Comparison of ENCODE assay signal across 9 cellular contexts in the genomic region with DNA sequence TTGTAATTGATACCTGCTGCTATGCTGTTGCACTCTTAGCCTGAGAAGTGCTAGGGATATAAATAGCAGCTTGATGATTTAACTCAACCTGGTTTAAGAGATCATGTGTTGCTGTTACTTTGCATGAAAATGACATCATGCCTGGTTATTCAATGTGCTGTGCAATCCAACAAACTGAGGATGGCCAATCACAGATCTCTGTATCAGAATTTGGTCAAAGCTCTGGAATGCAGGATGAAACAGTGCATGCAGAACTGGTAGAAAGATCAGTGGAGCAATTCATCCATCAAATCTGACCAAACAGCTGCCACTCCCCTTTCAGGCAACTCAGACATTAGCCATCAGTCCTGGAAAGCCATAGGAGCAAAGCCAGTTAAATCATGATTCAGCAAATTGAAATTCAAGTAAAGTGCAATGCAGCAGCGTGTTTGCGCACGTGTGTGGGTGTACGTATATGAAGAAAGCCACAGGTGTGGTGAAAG.
DNase-seq lines count a peak whose midpoint lies in the region; ATAC-seq, FAIRE-seq and TF ChIP-seq lines count a peak whose summit lies in the region.
"Had no signal": no experiment of that assay in that cellular context is flagged by ENCODE, and none has a peak within 500 bp of the region (broad histone marks: within the 10 kb centered on the region; RNA-seq: fewer than 3 reads in every experiment).

No MANE protein-coding gene starts in this region.

- peak; percentile 99 for FAIRE-seq in RCC 7860 (lab: Jason Lieb, UNC)

- no peaks in the 10 kb centered on the region for H3K36me3 Mint-ChIP-seq in Caco-2 (ENCODE audit: insufficient read depth, unreplicated experiment)

- no peak overlapping the region for H2AFZ ChIP-seq in GM23248

- peaks cover 21% of the 10 kb centered on the region for H3F3A ChIP-seq in GM23248 (ENCODE audit: insufficient read depth)

- in situ Hi-C loops in GM23248 (cut with MboI): no loop called here

- H3K4me2 ChIP-seq in GM23248 (ENCODE audit: unreplicated experiment): no peak overlapping the region

- H3K27ac Mint-ChIP-seq in Caco-2 (ENCODE audit: unreplicated experiment): peak overlapping the region; percentile 32

- CTCF ChIA-PET in Caco-2 (lab: Charles Lee): no interaction called here

- ATAC-seq in GM21526 (IDR thresholded peaks at IDR 0.05; ENCODE audit: low FRiP score, unreplicated experiment) (no peak), GM19324 (IDR thresholded peaks at IDR 0.05; ENCODE audit: low FRiP score, unreplicated experiment) (no peak)

- H3K4me3 ChIP-seq in Caco-2 (ENCODE audit: low read depth, low read length) (no peak overlapping the region), GM23248 (no peak overlapping the region)

- POLR2A ChIA-PET in Caco-2 (lab: Charles Lee): no interaction called here

- no peaks in the 10 kb centered on the region for H3K27me3 ChIP-seq in Caco-2 (replicated peaks; ENCODE audit: control insufficient read depth, insufficient read depth, low read length)
- H3K27me3 ChIP-seq in GM23248 (replicated peaks; ENCODE audit: insufficient read depth): no peaks in the 10 kb centered on the region

- peak overlapping the region; percentile 33 for H3K27ac ChIP-seq in GM23248

- DNase-seq in Caco-2: peak; percentile 45 to 52
- peak; percentile 92 for DNase-seq in GM23248
- peak; percentile 99 for DNase-seq in RCC 7860 (ENCODE audit: low spot score)
- DNase-seq in kidney glomerular epithelial cell (lab: John Stamatoyannopoulos, UW): peak; percentile 100
- DNase-seq in retina: no peak
- DNase-seq in Kasumi-1 (lab: John Stamatoyannopoulos, UW): no peak

- BruUV-seq in Caco-2 (replicated peaks; lab: Mats Ljungman, UMichigan): no TSS peak

- no peaks in the 10 kb centered on the region for H3K79me2 ChIP-seq in GM23248 (ENCODE audit: insufficient read depth)

- WGBS in GM23248 (ENCODE audit: low coverage in 1 of 2, low lambda C conversion rate in 2 of 2, missing lambda C conversion rate in 2 of 2), 2 experiments: 0 to 5% methylated on average over 4 of the region's 4 CpGs

- TF ChIP-seq CTCF in Caco-2 (IDR thresholded peaks at IDR 0.05; ENCODE audit: insufficient read depth in 1 of 2, low read depth in 1 of 2, low read length in 1 of 2, severe bottlenecking in 1 of 2, unreplicated experiment in 1 of 2): no peak

- H4K20me1 ChIP-seq in GM23248 (ENCODE audit: insufficient read depth): no peaks in the 10 kb centered on the region

- no peaks in the 10 kb centered on the region for H3K9me3 ChIP-seq in Caco-2
- H3K9me3 ChIP-seq in GM23248 (ENCODE audit: low read depth): no peaks in the 10 kb centered on the region

- no peaks in the 10 kb centered on the region for H3K9me3 Mint-ChIP-seq in Caco-2 (ENCODE audit: unreplicated experiment)
- H3K9me3 Mint-ChIP-seq: central memory CD8-positive, alpha-beta T cell had no signal

- H3K4me1 ChIP-seq in Caco-2: peaks cover 33% of the 10 kb centered on the region
- peaks cover 14% of the 10 kb centered on the region for H3K4me1 ChIP-seq in GM23248 (ENCODE audit: insufficient read depth)

- no peaks in the 10 kb centered on the region for H3K9me2 ChIP-seq in GM23248 (ENCODE audit: insufficient read depth)

- H3K9ac ChIP-seq in GM23248: no peak overlapping the region

- H3K36me3 ChIP-seq in Caco-2 (ENCODE audit: control insufficient read depth, insufficient read depth, low read length) (no peaks in the 10 kb centered on the region), GM23248 (ENCODE audit: low read depth) (no peaks in the 10 kb centered on the region)

- H3K27me3 Mint-ChIP-seq in Caco-2 (ENCODE audit: insufficient read depth, unreplicated experiment): no peaks in the 10 kb centered on the region
- H3K27me3 Mint-ChIP-seq: central memory CD8-positive, alpha-beta T cell had no signal

- H3K4me3 Mint-ChIP-seq in Caco-2 (ENCODE audit: unreplicated experiment): no peak overlapping the region
- H3K4me3 Mint-ChIP-seq: central memory CD8-positive, alpha-beta T cell had no signal

- intact Hi-C loops in Caco-2 (cut with micrococcal nuclease; ENCODE audit: unreplicated experiment): no loop called here

- peaks cover 11% of the 10 kb centered on the region for H3K4me1 Mint-ChIP-seq in Caco-2 (ENCODE audit: low read depth, unreplicated experiment)
- H3K4me1 Mint-ChIP-seq: central memory CD8-positive, alpha-beta T cell had no signal

Comparison
In these comparisons a context has a peak if more than half of its experiments do, and no peak if none do; other contexts are left out.
1. DNase-seq: peak in Caco-2 (2 of 2), GM23248 (single experiment), RCC 7860 (single experiment) and kidney glomerular epithelial cell (single experiment); none in retina (single experiment) and Kasumi-1 (0 of 2).